Comparison of ENCODE assay signal across 1 cellular context in genomic region chr6:2858678-2859324, GRCh38.
A peak's percentile ranks its signal among the peaks of the same experiment; 100 is the strongest.
TF ChIP-seq lines count a peak whose summit lies in the region.

No MANE protein-coding gene starts in this region.

TF ChIP-seq in K562, 482 proteins besides CTCF, POLR2A, EP300 and RAD21 (continues in another document):
- TF ChIP-seq USF1 (CRISPR knock-in tag; IDR thresholded peaks at IDR 0.05) (peak; percentile 66), NCOR1 (IDR thresholded peaks at IDR 0.05) (no peak), ZNF583 (CRISPR knock-in tag; IDR thresholded peaks at IDR 0.05) (no peak), ATF7 (IDR thresholded peaks at IDR 0.05) (no peak), ZEB2 (IDR thresholded peaks at IDR 0.05) (no peak), ELF1 (tag; IDR thresholded peaks at IDR 0.05) (no peak), ZNF146 (CRISPR knock-in tag; IDR thresholded peaks at IDR 0.05; ENCODE audit: unreplicated experiment) (no peak), TSC22D4 (tag; IDR thresholded peaks at IDR 0.05) (no peak), KLF13 (tag; IDR thresholded peaks at IDR 0.05; ENCODE audit: borderline replicate concordance, low read depth) (no peak), MCM3 (IDR thresholded peaks at IDR 0.05) (no peak), CREB5 (CRISPR knock-in tag; IDR thresholded peaks at IDR 0.05) (no peak), CAMTA2 (CRISPR knock-in tag; conservative IDR thresholded peaks at IDR 0.05) (no peak), ZNF134 (CRISPR knock-in tag; conservative IDR thresholded peaks at IDR 0.05) (0 out of 2 replicates have a peak, but pooled peaks have one; percentile 44), DIDO1 (tag; IDR thresholded peaks at IDR 0.05; ENCODE audit: low read depth) (no peak), ZC3H4 (CRISPR knock-in tag; IDR thresholded peaks at IDR 0.05; ENCODE audit: borderline replicate concordance) (no peak), SMARCE1 (IDR thresholded peaks at IDR 0.05) (no peak), RBM34 (IDR thresholded peaks at IDR 0.05; ENCODE audit: borderline replicate concordance, insufficient read depth, low read length) (no peak), SIX5 (IDR thresholded peaks at IDR 0.05; ENCODE audit: borderline replicate concordance in 1 of 2, insufficient read depth in 1 of 2, low read depth in 1 of 2, low read length in 2 of 2) (no peak), MXI1 (IDR thresholded peaks at IDR 0.05; ENCODE audit: low read depth, low read length) (no peak), MGA (IDR thresholded peaks at IDR 0.05) (no peak), FOXJ2 (tag; IDR thresholded peaks at IDR 0.05) (no peak), BACH1 (tag; IDR thresholded peaks at IDR 0.05) (0 out of 2 replicates have a peak, but pooled peaks have one; percentile 48), ZNF395 (CRISPR knock-in tag; IDR thresholded peaks at IDR 0.05) (no peak), OTX1 (CRISPR knock-in tag; IDR thresholded peaks at IDR 0.05) (0 out of 2 replicates have a peak, but pooled peaks have one; percentile 19), HDAC1 (IDR thresholded peaks at IDR 0.05) (no peak), NONO (IDR thresholded peaks at IDR 0.05; ENCODE audit: low read depth in 2 of 2, low read length in 1 of 2) (no peak), TCF3 (CRISPR knock-in tag; IDR thresholded peaks at IDR 0.05) (no peak), BHLHE40 (IDR thresholded peaks at IDR 0.05; ENCODE audit: low read length) (no peak), NR1H2 (CRISPR knock-in tag; IDR thresholded peaks at IDR 0.05) (no peak), CBFB (CRISPR knock-in tag; IDR thresholded peaks at IDR 0.05) (no peak), ZNF324 (CRISPR knock-in tag; IDR thresholded peaks at IDR 0.05) (no peak; the same call in 1 of the 2 replicates), ZNF174 (CRISPR knock-in tag; IDR thresholded peaks at IDR 0.05) (no peak), YBX1 (IDR thresholded peaks at IDR 0.05) (no peak), IRF1 (CRISPR knock-in tag; IDR thresholded peaks at IDR 0.05; ENCODE audit: borderline replicate concordance) (no peak), ZNF778 (CRISPR knock-in tag; IDR thresholded peaks at IDR 0.05) (no peak), ZC3H11A (IDR thresholded peaks at IDR 0.05; ENCODE audit: low read depth, low read length) (no peak), PTBP1 (IDR thresholded peaks at IDR 0.05; ENCODE audit: low read depth, low read length) (no peak), IFI16 (CRISPR knock-in tag; IDR thresholded peaks at IDR 0.05) (no peak)
- TF ChIP-seq, protein P1, sequence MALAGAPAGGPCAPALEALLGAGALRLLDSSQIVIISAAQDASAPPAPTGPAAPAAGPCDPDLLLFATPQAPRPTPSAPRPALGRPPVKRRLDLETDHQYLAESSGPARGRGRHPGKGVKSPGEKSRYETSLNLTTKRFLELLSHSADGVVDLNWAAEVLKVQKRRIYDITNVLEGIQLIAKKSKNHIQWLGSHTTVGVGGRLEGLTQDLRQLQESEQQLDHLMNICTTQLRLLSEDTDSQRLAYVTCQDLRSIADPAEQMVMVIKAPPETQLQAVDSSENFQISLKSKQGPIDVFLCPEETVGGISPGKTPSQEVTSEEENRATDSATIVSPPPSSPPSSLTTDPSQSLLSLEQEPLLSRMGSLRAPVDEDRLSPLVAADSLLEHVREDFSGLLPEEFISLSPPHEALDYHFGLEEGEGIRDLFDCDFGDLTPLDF (CRISPR knock-in tag; IDR thresholded peaks at IDR 0.05) = no peak
- TF ChIP-seq, protein P2, sequence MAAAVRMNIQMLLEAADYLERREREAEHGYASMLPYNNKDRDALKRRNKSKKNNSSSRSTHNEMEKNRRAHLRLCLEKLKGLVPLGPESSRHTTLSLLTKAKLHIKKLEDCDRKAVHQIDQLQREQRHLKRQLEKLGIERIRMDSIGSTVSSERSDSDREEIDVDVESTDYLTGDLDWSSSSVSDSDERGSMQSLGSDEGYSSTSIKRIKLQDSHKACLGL (CRISPR knock-in tag; IDR thresholded peaks at IDR 0.05; ENCODE audit: borderline replicate concordance, poor library complexity, severe bottlenecking) = no peak
- TF ChIP-seq, protein P3, sequence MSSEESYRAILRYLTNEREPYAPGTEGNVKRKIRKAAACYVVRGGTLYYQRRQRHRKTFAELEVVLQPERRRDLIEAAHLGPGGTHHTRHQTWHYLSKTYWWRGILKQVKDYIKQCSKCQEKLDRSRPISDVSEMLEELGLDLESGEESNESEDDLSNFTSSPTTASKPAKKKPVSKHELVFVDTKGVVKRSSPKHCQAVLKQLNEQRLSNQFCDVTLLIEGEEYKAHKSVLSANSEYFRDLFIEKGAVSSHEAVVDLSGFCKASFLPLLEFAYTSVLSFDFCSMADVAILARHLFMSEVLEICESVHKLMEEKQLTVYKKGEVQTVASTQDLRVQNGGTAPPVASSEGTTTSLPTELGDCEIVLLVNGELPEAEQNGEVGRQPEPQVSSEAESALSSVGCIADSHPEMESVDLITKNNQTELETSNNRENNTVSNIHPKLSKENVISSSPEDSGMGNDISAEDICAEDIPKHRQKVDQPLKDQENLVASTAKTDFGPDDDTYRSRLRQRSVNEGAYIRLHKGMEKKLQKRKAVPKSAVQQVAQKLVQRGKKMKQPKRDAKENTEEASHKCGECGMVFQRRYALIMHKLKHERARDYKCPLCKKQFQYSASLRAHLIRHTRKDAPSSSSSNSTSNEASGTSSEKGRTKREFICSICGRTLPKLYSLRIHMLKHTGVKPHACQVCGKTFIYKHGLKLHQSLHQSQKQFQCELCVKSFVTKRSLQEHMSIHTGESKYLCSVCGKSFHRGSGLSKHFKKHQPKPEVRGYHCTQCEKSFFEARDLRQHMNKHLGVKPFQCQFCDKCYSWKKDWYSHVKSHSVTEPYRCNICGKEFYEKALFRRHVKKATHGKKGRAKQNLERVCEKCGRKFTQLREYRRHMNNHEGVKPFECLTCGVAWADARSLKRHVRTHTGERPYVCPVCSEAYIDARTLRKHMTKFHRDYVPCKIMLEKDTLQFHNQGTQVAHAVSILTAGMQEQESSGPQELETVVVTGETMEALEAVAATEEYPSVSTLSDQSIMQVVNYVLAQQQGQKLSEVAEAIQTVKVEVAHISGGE (CRISPR knock-in tag; IDR thresholded peaks at IDR 0.05) = no peak
- TF ChIP-seq, protein P4, sequence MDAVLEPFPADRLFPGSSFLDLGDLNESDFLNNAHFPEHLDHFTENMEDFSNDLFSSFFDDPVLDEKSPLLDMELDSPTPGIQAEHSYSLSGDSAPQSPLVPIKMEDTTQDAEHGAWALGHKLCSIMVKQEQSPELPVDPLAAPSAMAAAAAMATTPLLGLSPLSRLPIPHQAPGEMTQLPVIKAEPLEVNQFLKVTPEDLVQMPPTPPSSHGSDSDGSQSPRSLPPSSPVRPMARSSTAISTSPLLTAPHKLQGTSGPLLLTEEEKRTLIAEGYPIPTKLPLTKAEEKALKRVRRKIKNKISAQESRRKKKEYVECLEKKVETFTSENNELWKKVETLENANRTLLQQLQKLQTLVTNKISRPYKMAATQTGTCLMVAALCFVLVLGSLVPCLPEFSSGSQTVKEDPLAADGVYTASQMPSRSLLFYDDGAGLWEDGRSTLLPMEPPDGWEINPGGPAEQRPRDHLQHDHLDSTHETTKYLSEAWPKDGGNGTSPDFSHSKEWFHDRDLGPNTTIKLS (IDR thresholded peaks at IDR 0.05; ENCODE audit: borderline replicate concordance, low read depth) = no peak
